12 cellular contexts compared by ENCODE assay signal in the genomic region with DNA sequence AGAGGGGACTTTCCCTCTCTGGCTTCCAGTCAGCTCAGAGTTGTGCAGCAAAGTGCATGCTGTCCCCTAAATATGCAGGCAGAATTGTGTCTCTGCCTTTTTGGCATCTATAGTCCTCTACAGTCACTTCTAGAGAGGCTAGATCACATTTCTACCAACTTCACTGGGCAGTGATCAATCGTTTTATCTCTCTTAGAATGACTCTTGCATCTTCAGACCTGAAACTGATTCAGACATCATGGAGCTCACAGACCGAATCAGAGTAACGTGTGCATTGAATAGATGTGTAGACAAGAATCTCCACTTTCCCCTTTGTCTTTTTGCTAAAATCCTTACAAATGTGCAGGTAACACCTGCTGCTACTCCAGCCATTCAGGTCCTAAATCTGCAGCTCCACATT.
"Had no signal": no experiment of that assay in that cellular context is flagged by ENCODE, and none has a peak within 500 bp of the region (broad histone marks: within the 10 kb centered on the region; RNA-seq: fewer than 3 reads in every experiment).

No MANE protein-coding gene starts in this region.

- H3K4me3 Mint-ChIP-seq: T-helper 2 cell treated with Interferon-gamma antibody and Interleukin-4, amounts not matched to agents 5 μg/mL and 100 μg/mL, for 36 hours had no signal

- H3K9me3 ChIP-seq: ascending aorta, right atrium auricular region had no signal

- H3K4me3 ChIP-seq: ascending aorta, dorsolateral prefrontal cortex, right atrium auricular region, skin epidermis, transverse colon had no signal

- DNase-seq: activated CD4-positive, alpha-beta T cell treated with anti-CD3 and anti-CD28 coated beads for 1 hour; dorsolateral prefrontal cortex; hippocampal formation; kidney glomerular epithelial cell; mesendoderm; posterior cingulate gyrus; substantia nigra; transverse colon had no signal

- H3K27me3 ChIP-seq: ascending aorta, dorsolateral prefrontal cortex, right atrium auricular region, transverse colon had no signal

- H3K27ac ChIP-seq: ascending aorta, dorsolateral prefrontal cortex, right atrium auricular region, skin epidermis, transverse colon had no signal

- H3K36me3 ChIP-seq: right atrium auricular region had no signal
